1 cellular context compared by ENCODE assay signal in genomic region chr13:49351871-49352270, GRCh38.
TF ChIP-seq lines count a peak whose summit lies in the region.

No MANE protein-coding gene starts in this region.

TF ChIP-seq in K562, 482 proteins besides CTCF, POLR2A, EP300 and RAD21:
- TF ChIP-seq ZNF76 (CRISPR knock-in tag; IDR thresholded peaks at IDR 0.05; ENCODE audit: borderline replicate concordance) (no peak), GTF2E2 (tag; IDR thresholded peaks at IDR 0.05) (no peak), ZMIZ1 (IDR thresholded peaks at IDR 0.05; ENCODE audit: low read depth in 2 of 2, low read length in 2 of 2) (no peak), ZNF134 (CRISPR knock-in tag; conservative IDR thresholded peaks at IDR 0.05) (no peak), PHB (CRISPR knock-in tag; IDR thresholded peaks at IDR 0.05) (no peak), MYNN (IDR thresholded peaks at IDR 0.05) (no peak), MYNN (CRISPR knock-in tag; IDR thresholded peaks at IDR 0.05) (no peak), ZFP36 (IDR thresholded peaks at IDR 0.05; ENCODE audit: low read depth, low read length, partially characterized antibody) (no peak), TRIM25 (IDR thresholded peaks at IDR 0.05; ENCODE audit: borderline replicate concordance) (no peak), HNRNPK (IDR thresholded peaks at IDR 0.05; ENCODE audit: low read depth, low read length, poor library complexity, severe bottlenecking) (no peak), ATF2 (CRISPR knock-in tag; IDR thresholded peaks at IDR 0.05) (no peak), ZBTB8A (IDR thresholded peaks at IDR 0.05; ENCODE audit: partially characterized antibody) (no peak), ZEB2 (IDR thresholded peaks at IDR 0.05) (no peak), BCLAF1 (IDR thresholded peaks at IDR 0.05; ENCODE audit: borderline replicate concordance in 1 of 2, control insufficient read depth in 1 of 2, low read depth in 2 of 2, low read length in 1 of 2) (no peak), PCBP2 (IDR thresholded peaks at IDR 0.05; ENCODE audit: low read depth, low read length, poor library complexity, severe bottlenecking) (no peak), ZNF217 (CRISPR knock-in tag; IDR thresholded peaks at IDR 0.05) (no peak)
- TF ChIP-seq, protein P1, sequence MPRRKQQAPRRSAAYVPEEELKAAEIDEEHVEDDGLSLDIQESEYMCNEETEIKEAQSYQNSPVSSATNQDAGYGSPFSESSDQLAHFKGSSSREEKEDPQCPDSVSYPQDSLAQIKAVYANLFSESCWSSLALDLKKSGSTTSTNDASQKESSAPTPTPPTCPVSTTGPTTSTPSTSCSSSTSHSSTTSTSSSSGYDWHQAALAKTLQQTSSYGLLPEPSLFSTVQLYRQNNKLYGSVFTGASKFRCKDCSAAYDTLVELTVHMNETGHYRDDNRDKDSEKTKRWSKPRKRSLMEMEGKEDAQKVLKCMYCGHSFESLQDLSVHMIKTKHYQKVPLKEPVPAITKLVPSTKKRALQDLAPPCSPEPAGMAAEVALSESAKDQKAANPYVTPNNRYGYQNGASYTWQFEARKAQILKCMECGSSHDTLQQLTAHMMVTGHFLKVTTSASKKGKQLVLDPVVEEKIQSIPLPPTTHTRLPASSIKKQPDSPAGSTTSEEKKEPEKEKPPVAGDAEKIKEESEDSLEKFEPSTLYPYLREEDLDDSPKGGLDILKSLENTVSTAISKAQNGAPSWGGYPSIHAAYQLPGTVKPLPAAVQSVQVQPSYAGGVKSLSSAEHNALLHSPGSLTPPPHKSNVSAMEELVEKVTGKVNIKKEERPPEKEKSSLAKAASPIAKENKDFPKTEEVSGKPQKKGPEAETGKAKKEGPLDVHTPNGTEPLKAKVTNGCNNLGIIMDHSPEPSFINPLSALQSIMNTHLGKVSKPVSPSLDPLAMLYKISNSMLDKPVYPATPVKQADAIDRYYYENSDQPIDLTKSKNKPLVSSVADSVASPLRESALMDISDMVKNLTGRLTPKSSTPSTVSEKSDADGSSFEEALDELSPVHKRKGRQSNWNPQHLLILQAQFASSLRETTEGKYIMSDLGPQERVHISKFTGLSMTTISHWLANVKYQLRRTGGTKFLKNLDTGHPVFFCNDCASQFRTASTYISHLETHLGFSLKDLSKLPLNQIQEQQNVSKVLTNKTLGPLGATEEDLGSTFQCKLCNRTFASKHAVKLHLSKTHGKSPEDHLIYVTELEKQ (CRISPR knock-in tag; IDR thresholded peaks at IDR 0.05): no peak
- TF ChIP-seq, protein P2, sequence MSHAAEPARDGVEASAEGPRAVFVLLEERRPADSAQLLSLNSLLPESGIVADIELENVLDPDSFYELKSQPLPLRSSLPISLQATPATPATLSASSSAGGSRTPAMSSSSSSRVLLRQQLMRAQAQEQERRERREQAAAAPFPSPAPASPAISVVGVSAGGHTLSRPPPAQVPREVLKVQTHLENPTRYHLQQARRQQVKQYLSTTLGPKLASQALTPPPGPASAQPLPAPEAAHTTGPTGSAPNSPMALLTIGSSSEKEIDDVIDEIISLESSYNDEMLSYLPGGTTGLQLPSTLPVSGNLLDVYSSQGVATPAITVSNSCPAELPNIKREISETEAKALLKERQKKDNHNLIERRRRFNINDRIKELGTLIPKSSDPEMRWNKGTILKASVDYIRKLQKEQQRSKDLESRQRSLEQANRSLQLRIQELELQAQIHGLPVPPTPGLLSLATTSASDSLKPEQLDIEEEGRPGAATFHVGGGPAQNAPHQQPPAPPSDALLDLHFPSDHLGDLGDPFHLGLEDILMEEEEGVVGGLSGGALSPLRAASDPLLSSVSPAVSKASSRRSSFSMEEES (CRISPR knock-in tag; IDR thresholded peaks at IDR 0.05): no peak
